In the genomic region with DNA sequence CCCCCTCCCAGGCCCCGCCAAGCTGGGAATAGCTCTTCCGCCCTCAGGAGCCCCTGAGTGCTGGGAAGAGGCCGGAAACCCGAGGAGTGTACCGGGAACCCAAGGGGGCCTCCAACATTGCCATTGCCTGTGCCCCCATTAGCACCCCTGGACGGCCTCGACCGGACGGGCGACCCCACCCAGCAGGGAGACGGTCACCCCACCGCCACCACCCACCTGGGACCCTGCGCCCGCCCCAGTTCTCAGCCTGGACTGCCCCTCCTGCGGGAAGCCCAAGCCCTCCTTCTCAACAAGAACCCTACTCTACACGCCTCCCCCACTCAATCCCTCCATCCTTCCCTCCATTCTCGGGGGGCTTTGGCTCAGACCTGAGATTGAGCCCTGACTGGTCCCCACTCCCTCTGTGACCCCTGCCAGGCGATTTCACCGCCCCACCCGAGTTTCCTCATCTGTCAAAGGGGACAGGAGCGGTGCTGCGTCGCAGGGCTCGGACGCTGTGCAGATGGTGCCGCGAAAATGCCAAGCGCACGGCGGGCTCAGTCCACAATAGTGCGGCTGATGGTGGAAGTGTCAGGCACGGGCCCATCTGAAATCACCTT, we compare ENCODE assay signal across 1 cellular context.
TF ChIP-seq lines count a peak whose summit lies in the region.

No MANE protein-coding gene starts in this region.

TF ChIP-seq in H1, 55 proteins besides CTCF, POLR2A, EP300 and RAD21:
- TF ChIP-seq SIRT6 (IDR thresholded peaks at IDR 0.05; ENCODE audit: low read length) (no peak), SAP30 (IDR thresholded peaks at IDR 0.05; ENCODE audit: insufficient read depth, insufficient replicate concordance, low read length) (peak; percentile 89)
